ENCODE assay signal across 18 cellular contexts in genomic region chr15:70976856-70977255, GRCh38.
DNase-seq lines count a peak whose midpoint lies in the region; ATAC-seq and TF ChIP-seq lines count a peak whose summit lies in the region.
"Had no signal": no experiment of that assay in that cellular context is flagged by ENCODE, and none has a peak within 500 bp of the region (broad histone marks: within the 10 kb centered on the region; RNA-seq: fewer than 3 reads in every experiment).

No MANE protein-coding gene starts in this region.

- H3K4me3 ChIP-seq in BJ (ENCODE audit: low read depth, low read length) (no peak overlapping the region), RWPE2 (ENCODE audit: severe bottlenecking) (no peak overlapping the region)
- H3K4me3 ChIP-seq: left ventricle myocardium inferior had no signal

- TF ChIP-seq CTCF in BJ (IDR thresholded peaks at IDR 0.05; ENCODE audit: insufficient read depth, low read depth, low read length) = no peak
- no peak for TF ChIP-seq CTCF in RWPE2 (IDR thresholded peaks at IDR 0.05; ENCODE audit: poor library complexity, severe bottlenecking)
- no peak for TF ChIP-seq CTCF in GM13976 (IDR thresholded peaks at IDR 0.05; ENCODE audit: borderline replicate concordance, control extremely low read depth, extremely low read depth, insufficient read depth, missing control alignments)

- H3K4me1 Mint-ChIP-seq in T-helper 2 cell treated with Interferon-gamma antibody and Interleukin-4, amounts not matched to agents 5 μg/mL and 100 μg/mL, for 36 hours (ENCODE audit: low read depth) = no peaks in the 10 kb centered on the region

- ATAC-seq in RWPE2 (ENCODE audit: low read depth) (peak; percentile 94), GM21619 (IDR thresholded peaks at IDR 0.05; ENCODE audit: unreplicated experiment) (no peak)

- no peaks in the 10 kb centered on the region for H3K9me3 ChIP-seq in RWPE2 (ENCODE audit: severe bottlenecking)
- H3K9me3 ChIP-seq: left ventricle myocardium inferior had no signal

- H3K27ac ChIP-seq in RWPE2 (ENCODE audit: poor library complexity, severe bottlenecking) (peak overlapping the region; percentile 75), epithelial cell of prostate (peak overlapping the region; percentile 12)
- H3K27ac ChIP-seq: left ventricle myocardium inferior had no signal

- no peaks in the 10 kb centered on the region for H3K9me3 Mint-ChIP-seq in T-helper 2 cell treated with Interferon-gamma antibody and Interleukin-4, amounts not matched to agents 5 μg/mL and 100 μg/mL, for 36 hours
- H3K9me3 Mint-ChIP-seq: activated T-helper 1 cell treated with anti-CD3 and anti-CD28 coated beads, Interleukin-12 subunit alpha, Interleukin-12 subunit beta, Interleukin-2, Interleukin-4 antibody, amounts not matched to agents 30 ng/mL and 10 ng/mL and 1 ng/mL, durations not matched to agents 14 hours and 24 hours and 36 hours; type B pancreatic cell had no signal

- in situ Hi-C loops in GM13976 (cut with MboI; ENCODE audit: low sequenced_read_pairs, unreplicated experiment) = loop anchor here (10.0 kb wide), 1 partner anchor 468 kb away; no protein-coding TSS in a partner anchor

- no peak overlapping the region for H3K27ac Mint-ChIP-seq in T-helper 2 cell treated with Interferon-gamma antibody and Interleukin-4, amounts not matched to agents 5 μg/mL and 100 μg/mL, for 36 hours
- H3K27ac Mint-ChIP-seq: activated naive CD8-positive, alpha-beta T cell; activated T-helper 1 cell treated with anti-CD3 and anti-CD28 coated beads, Interleukin-12 subunit alpha, Interleukin-12 subunit beta, Interleukin-2, Interleukin-4 antibody, amounts not matched to agents 30 ng/mL and 10 ng/mL and 1 ng/mL, durations not matched to agents 14 hours and 24 hours and 36 hours; type B pancreatic cell had no signal

- CTCF ChIA-PET in BJ (lab: Yijun Ruan, JAX) = interaction anchor here (1.1 to 1.9 kb wide), 4 partner anchors 23 to 467 kb away, joined by 3 to 9 read pairs (median 4); no protein-coding TSS in a partner anchor

- DNase-seq in BJ (ENCODE audit: low read depth) (peak; percentile 75), RWPE2 (ENCODE audit: low spot score) (no peak), epithelial cell of prostate (ENCODE audit: low read depth, low spot score) (no peak), non-pigmented ciliary epithelial cell (ENCODE audit: low read depth) (peak; percentile 43), GM13976 (ENCODE audit: low spot score) (no peak), NCI-H2196 (lab: John Stamatoyannopoulos, UW; ENCODE audit: unreplicated experiment) (no peak)
- DNase-seq in T-helper 2 cell treated with Interferon-gamma antibody and Interleukin-4, amounts not matched to agents 5 μg/mL and 100 μg/mL, for 36 hours (ENCODE audit: low spot score) = no peak
- DNase-seq: left ventricle myocardium inferior; NCI-H1105 treated with DMSO at 0.1 percent for 48 hours; NCI-H69; OCI-M1; retina; SIG-M5; stimulated activated naive CD4-positive, alpha-beta T cell treated with Interleukin-2 at 50 U/mL for 16 hours had no signal

- no peaks in the 10 kb centered on the region for H3K36me3 Mint-ChIP-seq in T-helper 2 cell treated with Interferon-gamma antibody and Interleukin-4, amounts not matched to agents 5 μg/mL and 100 μg/mL, for 36 hours (ENCODE audit: low read depth)
- H3K36me3 Mint-ChIP-seq: activated naive CD8-positive, alpha-beta T cell had no signal

- H3K36me3 ChIP-seq in BJ (ENCODE audit: control insufficient read depth, insufficient read depth, low read length) (no peaks in the 10 kb centered on the region), RWPE2 (ENCODE audit: low read depth) (no peaks in the 10 kb centered on the region)

- POLR2A ChIA-PET in BJ (lab: Charles Lee) = interaction anchor here (1.0 kb wide), 1 partner anchor 318 kb away, joined by 3 read pairs; no protein-coding TSS in a partner anchor

- H3K27me3 ChIP-seq in BJ (ENCODE audit: control insufficient read depth, insufficient read depth, low read length) (no peaks in the 10 kb centered on the region), RWPE2 (ENCODE audit: insufficient read depth, poor library complexity, severe bottlenecking) (no peaks in the 10 kb centered on the region)

- peaks cover 6% of the 10 kb centered on the region for H3K27me3 Mint-ChIP-seq in T-helper 2 cell treated with Interferon-gamma antibody and Interleukin-4, amounts not matched to agents 5 μg/mL and 100 μg/mL, for 36 hours (ENCODE audit: low read depth)
- H3K27me3 Mint-ChIP-seq: type B pancreatic cell had no signal

- peaks cover 22% of the 10 kb centered on the region for H3K4me1 ChIP-seq in RWPE2 (ENCODE audit: insufficient read depth, poor library complexity, severe bottlenecking)
- H3K4me1 ChIP-seq: left ventricle myocardium inferior had no signal

- no peak overlapping the region for H3K4me3 Mint-ChIP-seq in T-helper 2 cell treated with Interferon-gamma antibody and Interleukin-4, amounts not matched to agents 5 μg/mL and 100 μg/mL, for 36 hours
- H3K4me3 Mint-ChIP-seq: activated naive CD8-positive, alpha-beta T cell; activated T-helper 1 cell treated with anti-CD3 and anti-CD28 coated beads, Interleukin-12 subunit alpha, Interleukin-12 subunit beta, Interleukin-2, Interleukin-4 antibody, amounts not matched to agents 30 ng/mL and 10 ng/mL and 1 ng/mL, durations not matched to agents 14 hours and 24 hours and 36 hours; type B pancreatic cell had no signal

Comparison
In these comparisons a context has a peak if more than half of its experiments do, and no peak if none do; other contexts are left out.
1. DNase-seq: peak in BJ (single experiment) and non-pigmented ciliary epithelial cell (single experiment); none in RWPE2 (single experiment), epithelial cell of prostate (single experiment), GM13976 (single experiment), T-helper 2 cell treated with Interferon-gamma antibody and Interleukin-4, amounts not matched to agents 5 μg/mL and 100 μg/mL, for 36 hours (single experiment) and NCI-H2196 (single experiment).